Comparison of ENCODE assay signal across 14 cellular contexts in genomic region chr4:62399242-62399641, GRCh38.
DNase-seq lines count a peak whose midpoint lies in the region; ATAC-seq and TF ChIP-seq lines count a peak whose summit lies in the region.
"Had no signal": no experiment of that assay in that cellular context is flagged by ENCODE, and none has a peak within 500 bp of the region (broad histone marks: within the 10 kb centered on the region; RNA-seq: fewer than 3 reads in every experiment).

No MANE protein-coding gene starts in this region.

- H3K36me3 ChIP-seq in naive thymus-derived CD4-positive, alpha-beta T cell (ENCODE audit: control insufficient read depth in 2 of 3, insufficient read depth in 3 of 3, low read length in 3 of 3): no peaks in the 10 kb centered on the region

- no peaks in the 10 kb centered on the region for H3K36me3 Mint-ChIP-seq in naive thymus-derived CD4-positive, alpha-beta T cell
- H3K36me3 Mint-ChIP-seq: CD8-positive, alpha-beta memory T cell had no signal

- POLR2A ChIA-PET in naive thymus-derived CD4-positive, alpha-beta T cell (lab: Charles Lee): no interaction called here
- POLR2A ChIA-PET in RWPE1 (lab: Yijun Ruan, JAX; ENCODE audit: low non-redundant PET): no interaction called here

- intact Hi-C loops in naive thymus-derived CD4-positive, alpha-beta T cell (cut with micrococcal nuclease): no loop called here

- no peaks in the 10 kb centered on the region for H3K4me1 ChIP-seq in naive thymus-derived CD4-positive, alpha-beta T cell (ENCODE audit: control insufficient read depth in 2 of 2, insufficient read depth in 2 of 2, low read length in 2 of 2)

- H3K27me3 Mint-ChIP-seq in naive thymus-derived CD4-positive, alpha-beta T cell: no peaks in the 10 kb centered on the region
- H3K27me3 Mint-ChIP-seq: CD8-positive, alpha-beta memory T cell had no signal

- no peaks in the 10 kb centered on the region for H3K27me3 ChIP-seq in naive thymus-derived CD4-positive, alpha-beta T cell (ENCODE audit: control insufficient read depth in 2 of 2, insufficient read depth in 2 of 2, low read length in 2 of 2)

- H3K9me3 ChIP-seq in naive thymus-derived CD4-positive, alpha-beta T cell (ENCODE audit: control insufficient read depth in 2 of 3, low read length in 3 of 3): no peaks in the 10 kb centered on the region

- no peak overlapping the region for H3K4me3 Mint-ChIP-seq in naive thymus-derived CD4-positive, alpha-beta T cell
- H3K4me3 Mint-ChIP-seq: CD8-positive, alpha-beta memory T cell had no signal

- H3K27ac ChIP-seq in naive thymus-derived CD4-positive, alpha-beta T cell (ENCODE audit: low read depth, low read length): no peak overlapping the region
- no peak overlapping the region for H3K27ac ChIP-seq in RWPE1
- H3K27ac ChIP-seq: PC-9 had no signal

- H3K27ac Mint-ChIP-seq in naive thymus-derived CD4-positive, alpha-beta T cell: no peak overlapping the region
- H3K27ac Mint-ChIP-seq: CD8-positive, alpha-beta memory T cell had no signal

- H3K9me3 Mint-ChIP-seq in naive thymus-derived CD4-positive, alpha-beta T cell: peaks cover 0 to 17% (median 7%) of the 10 kb centered on the region in 11 donors

- DNase-seq in H4 (ENCODE audit: low spot score): peak; percentile 61
- DNase-seq in MV-4-11 (lab: John Stamatoyannopoulos, UW): peak; percentile 58
- DNase-seq in left kidney (ENCODE audit: low read depth, low spot score): peak; percentile 7
- no peak for DNase-seq in naive thymus-derived CD4-positive, alpha-beta T cell
- no peak for DNase-seq in activated CD4-positive, alpha-beta T cell treated with anti-CD3 and anti-CD28 coated beads, Interleukin-2, amount 50 U/mL, for 4 hours
- DNase-seq in RWPE1 (ENCODE audit: low spot score): no peak
- DNase-seq: CD8-positive, alpha-beta memory T cell; cerebellar nuclear complex; kidney glomerular epithelial cell; NCI-H1417; occipital lobe; PC-9 had no signal

- no peak overlapping the region for H3K4me3 ChIP-seq in naive thymus-derived CD4-positive, alpha-beta T cell (ENCODE audit: low read length)
- H3K4me3 ChIP-seq: PC-9 had no signal

- H3K4me1 Mint-ChIP-seq in naive thymus-derived CD4-positive, alpha-beta T cell: peaks cover 0 to 1% (median 0%) of the 10 kb centered on the region in 7 donors
- H3K4me1 Mint-ChIP-seq: CD8-positive, alpha-beta memory T cell had no signal

- CTCF ChIA-PET in naive thymus-derived CD4-positive, alpha-beta T cell (lab: Charles Lee): no interaction called here
- CTCF ChIA-PET in RWPE1 (lab: Yijun Ruan, JAX): no interaction called here

- ATAC-seq in GM18508 (IDR thresholded peaks at IDR 0.05; ENCODE audit: insufficient read depth, unreplicated experiment) (peak; percentile 76), HG02840 (IDR thresholded peaks at IDR 0.05; ENCODE audit: low FRiP score, unreplicated experiment) (no peak)
- ATAC-seq in naive thymus-derived CD4-positive, alpha-beta T cell: no peak

- TF ChIP-seq CTCF in RWPE1 (conservative IDR thresholded peaks at IDR 0.05; ENCODE audit: low read depth): no peak

Comparison
In these comparisons a context has a peak if more than half of its experiments do, and no peak if none do; other contexts are left out.
1. DNase-seq: peak in H4 (single experiment), MV-4-11 (single experiment) and left kidney (single experiment); none in naive thymus-derived CD4-positive, alpha-beta T cell (0 of 9), activated CD4-positive, alpha-beta T cell treated with anti-CD3 and anti-CD28 coated beads, Interleukin-2, amount 50 U/mL, for 4 hours (0 of 2) and RWPE1 (single experiment).